ENCODE assay signal across 8 cellular contexts in genomic region chr2:120736955-120737801, GRCh38. TPM values are rescaled to one million over a fixed set of nuclear protein-coding genes. Genes with fewer than 3 reads are reported as not detected.
A peak's percentile ranks its signal among the peaks of the same experiment; 100 is the strongest.
DNase-seq lines count a peak whose midpoint lies in the region; ATAC-seq and TF ChIP-seq lines count a peak whose summit lies in the region.

No MANE protein-coding gene starts in this region.

- TF ChIP-seq CTCF in cardiac muscle cell (IDR thresholded peaks at IDR 0.05; ENCODE audit: low read depth, low read length) (no peak), prostate gland (IDR thresholded peaks at IDR 0.05) (no peak)

- H3K4me1 ChIP-seq in cardiac muscle cell (ENCODE audit: low read depth) = peaks cover 44% of the 10 kb centered on the region
- H3K4me1 ChIP-seq in prostate gland (replicated peaks) = peaks cover 12% of the 10 kb centered on the region

- H3K4me1 Mint-ChIP-seq in T-helper 2 cell treated with Interferon-gamma antibody and Interleukin-4, amounts not matched to agents 5 μg/mL and 100 μg/mL, for 36 hours (ENCODE audit: low read depth) = peaks cover 5% of the 10 kb centered on the region

- H3K9me3 ChIP-seq in cardiac muscle cell (ENCODE audit: low read depth) (no peaks in the 10 kb centered on the region), prostate gland (no peaks in the 10 kb centered on the region)

- H3K4me3 ChIP-seq in cardiac muscle cell (peak overlapping the region; percentile 83), prostate gland (peak overlapping the region; percentile 37 to 48)

- H3K27me3 ChIP-seq in cardiac muscle cell = peaks cover 2% of the 10 kb centered on the region
- no peaks in the 10 kb centered on the region for H3K27me3 ChIP-seq in prostate gland (replicated peaks; ENCODE audit: insufficient read depth)

- TF ChIP-seq POLR2A in prostate gland (IDR thresholded peaks at IDR 0.05) = no peak

- H3K27ac ChIP-seq in cardiac muscle cell = peak overlapping the region; percentile 88
- H3K27ac ChIP-seq in prostate gland = peak overlapping the region; percentile 77 to 78

- intact Hi-C loops in prostate gland (cut with DNase I) = loop anchor here (5.0 to 10.0 kb wide), 4 partner anchors 40 to 200 kb away; no protein-coding TSS in a partner anchor

- no peaks in the 10 kb centered on the region for H3K9me3 Mint-ChIP-seq in T-helper 2 cell treated with Interferon-gamma antibody and Interleukin-4, amounts not matched to agents 5 μg/mL and 100 μg/mL, for 36 hours

- no peaks in the 10 kb centered on the region for H3K36me3 Mint-ChIP-seq in T-helper 2 cell treated with Interferon-gamma antibody and Interleukin-4, amounts not matched to agents 5 μg/mL and 100 μg/mL, for 36 hours (ENCODE audit: low read depth)

- no peak overlapping the region for H3K27ac Mint-ChIP-seq in T-helper 2 cell treated with Interferon-gamma antibody and Interleukin-4, amounts not matched to agents 5 μg/mL and 100 μg/mL, for 36 hours

- peaks cover 74% of the 10 kb centered on the region for H3K27me3 Mint-ChIP-seq in T-helper 2 cell treated with Interferon-gamma antibody and Interleukin-4, amounts not matched to agents 5 μg/mL and 100 μg/mL, for 36 hours (ENCODE audit: low read depth)

- no peak for ATAC-seq in HG03439 (IDR thresholded peaks at IDR 0.05; ENCODE audit: unreplicated experiment)
- no peak for ATAC-seq in GM18858 (IDR thresholded peaks at IDR 0.05; ENCODE audit: unreplicated experiment)
- ATAC-seq in GM18498 (IDR thresholded peaks at IDR 0.05; ENCODE audit: unreplicated experiment) = no peak

- 2% methylated on average over 55 of the region's 55 CpGs for WGBS in prostate gland

- peak; percentile 17 for DNase-seq in activated effector memory CD4-positive, alpha-beta T cell treated with anti-CD3 and anti-CD28 coated beads, Interleukin-2, amount 50 U/mL, for 16 hours
- no peak for DNase-seq in activated effector memory CD4-positive, alpha-beta T cell treated with Interleukin-2 at 50 U/mL for 16 hours
- DNase-seq in T-helper 2 cell treated with Interferon-gamma antibody and Interleukin-4, amounts not matched to agents 5 μg/mL and 100 μg/mL, for 36 hours (ENCODE audit: low spot score) = no peak
- DNase-seq in cardiac muscle cell (ENCODE audit: low read depth in 1 of 2, low spot score in 1 of 2) = peak; percentile 83 to 93
- DNase-seq in prostate gland (ENCODE audit: low spot score) = peak; percentile 24

- peak overlapping the region; percentile 36 for H3K4me3 Mint-ChIP-seq in T-helper 2 cell treated with Interferon-gamma antibody and Interleukin-4, amounts not matched to agents 5 μg/mL and 100 μg/mL, for 36 hours

- H3K36me3 ChIP-seq in cardiac muscle cell (no peaks in the 10 kb centered on the region), prostate gland (no peaks in the 10 kb centered on the region)

RNA-seq across cellular contexts. Expression of gene GLI2, which starts 1.5 kb away (rescaled TPM):
- 9.5 and 13.8 TPM in 2 replicates for total RNA-seq in cardiac muscle cell
- 2.0 and 6.2 TPM in 2 replicates for polyA plus RNA-seq in cardiac muscle cell
- 10 to 100 TPM in 1 of 2 donors, 1 to 10 TPM in 1; 3.8 to 16.4 TPM for total RNA-seq in prostate gland

Comparison
In these comparisons a context has a peak if more than half of its experiments do, and no peak if none do; other contexts are left out.
1. DNase-seq: peak in activated effector memory CD4-positive, alpha-beta T cell treated with anti-CD3 and anti-CD28 coated beads, Interleukin-2, amount 50 U/mL, for 16 hours (single experiment), cardiac muscle cell (2 of 2) and prostate gland (single experiment); none in activated effector memory CD4-positive, alpha-beta T cell treated with Interleukin-2 at 50 U/mL for 16 hours (single experiment) and T-helper 2 cell treated with Interferon-gamma antibody and Interleukin-4, amounts not matched to agents 5 μg/mL and 100 μg/mL, for 36 hours (single experiment).